Comparison of ENCODE assay signal across 1 cellular context in the genomic region with DNA sequence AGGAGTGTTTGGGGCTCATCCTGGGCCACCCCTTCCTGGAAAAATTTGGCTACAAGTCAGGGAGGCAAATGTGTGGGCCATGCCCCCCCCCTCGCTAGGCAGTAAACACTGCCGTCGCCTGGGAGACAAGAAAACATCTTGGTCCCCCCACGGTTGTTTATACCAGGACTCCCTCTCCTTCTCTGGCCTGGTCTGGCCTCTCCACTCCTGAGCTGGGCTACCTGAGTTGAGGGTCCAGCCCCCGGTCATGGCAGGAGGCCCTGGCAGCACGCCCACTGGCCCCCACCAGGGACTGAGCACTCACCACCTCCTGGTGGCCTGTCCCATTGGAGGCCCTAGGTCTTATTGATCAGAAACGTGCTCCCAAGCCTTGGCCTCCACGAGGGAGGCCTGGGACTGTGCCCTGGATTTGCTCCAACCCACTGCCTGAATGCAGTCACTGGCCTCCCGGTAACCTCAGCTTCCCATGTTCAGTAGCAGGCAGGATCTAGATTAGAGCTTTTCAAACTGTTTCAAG.
TF ChIP-seq lines count a peak whose summit lies in the region.

No MANE protein-coding gene starts in this region.

TF ChIP-seq in WTC11, 78 proteins besides CTCF, POLR2A, EP300 and RAD21 (continued from another document):
- TF ChIP-seq, protein P1, sequence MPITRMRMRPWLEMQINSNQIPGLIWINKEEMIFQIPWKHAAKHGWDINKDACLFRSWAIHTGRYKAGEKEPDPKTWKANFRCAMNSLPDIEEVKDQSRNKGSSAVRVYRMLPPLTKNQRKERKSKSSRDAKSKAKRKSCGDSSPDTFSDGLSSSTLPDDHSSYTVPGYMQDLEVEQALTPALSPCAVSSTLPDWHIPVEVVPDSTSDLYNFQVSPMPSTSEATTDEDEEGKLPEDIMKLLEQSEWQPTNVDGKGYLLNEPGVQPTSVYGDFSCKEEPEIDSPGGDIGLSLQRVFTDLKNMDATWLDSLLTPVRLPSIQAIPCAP (CRISPR knock-in tag; IDR thresholded peaks at IDR 0.05): no peak
- no peak for TF ChIP-seq ETV6 (CRISPR knock-in tag; IDR thresholded peaks at IDR 0.05)
- TF ChIP-seq ZNF232 (CRISPR knock-in tag; IDR thresholded peaks at IDR 0.05): no peak
- TF ChIP-seq PRRX2 (CRISPR knock-in tag; IDR thresholded peaks at IDR 0.05): no peak
- TF ChIP-seq FOXK1 (CRISPR knock-in tag; IDR thresholded peaks at IDR 0.05): no peak
